13 cellular contexts compared by ENCODE assay signal in genomic region chr22:30399718-30400117, GRCh38.
"Had no signal": no experiment of that assay in that cellular context is flagged by ENCODE, and none has a peak within 500 bp of the region (broad histone marks: within the 10 kb centered on the region; RNA-seq: fewer than 3 reads in every experiment).

No MANE protein-coding gene starts in this region.

- H3K27ac Mint-ChIP-seq: activated CD8-positive, alpha-beta memory T cell treated with anti-CD3 and anti-CD28 coated beads, Interleukin-2, amount 10 ng/mL, durations not matched to agents 7 days and 5 days; nephron progenitor cell; stimulated activated naive B cell treated with anti-CD40 and anti-IgM and Interleukin-4, amounts not matched to agents 10 μg/mL and 1 μg/mL and 100 μg/mL, for 72 hours had no signal

- H3K4me3 Mint-ChIP-seq: activated CD8-positive, alpha-beta memory T cell treated with anti-CD3 and anti-CD28 coated beads, Interleukin-2, amount 10 ng/mL, durations not matched to agents 7 days and 5 days; activated naive CD8-positive, alpha-beta T cell treated with anti-CD3 and anti-CD28 coated beads for 36 hours; stimulated activated naive B cell treated with anti-CD40 and anti-IgM and Interleukin-4, amounts not matched to agents 10 μg/mL and 1 μg/mL and 100 μg/mL, for 72 hours; type B pancreatic cell had no signal

- H3K27ac ChIP-seq: colonic mucosa had no signal

- H3K36me3 Mint-ChIP-seq: activated CD8-positive, alpha-beta memory T cell treated with anti-CD3 and anti-CD28 coated beads, Interleukin-2, amount 10 ng/mL, durations not matched to agents 7 days and 5 days; type B pancreatic cell had no signal

- H3K4me3 ChIP-seq: colonic mucosa, mucosa of descending colon had no signal

- H3K36me3 ChIP-seq: colonic mucosa had no signal

- H3K9me3 Mint-ChIP-seq: activated naive CD8-positive, alpha-beta T cell treated with anti-CD3 and anti-CD28 coated beads for 36 hours; activated T-cell treated with anti-CD3 and anti-CD28 coated beads, Interleukin-2, amount 50 U/mL, for 4 hours; nephron progenitor cell; stimulated activated naive B cell treated with anti-CD40 and anti-IgM and Interleukin-4, amounts not matched to agents 10 μg/mL and 1 μg/mL and 100 μg/mL, for 72 hours; type B pancreatic cell had no signal

- H3K27me3 Mint-ChIP-seq: activated naive CD8-positive, alpha-beta T cell treated with anti-CD3 and anti-CD28 coated beads for 36 hours had no signal

- ATAC-seq: activated CD8-positive, alpha-beta memory T cell treated with anti-CD3 and anti-CD28 coated beads, Interleukin-2, amount 10 ng/mL, durations not matched to agents 7 days and 5 days; activated T-cell treated with anti-CD3 and anti-CD28 coated beads, Interleukin-2, amount 50 U/mL, for 4 hours; mucosa of descending colon; stimulated activated naive B cell treated with anti-CD40 and anti-IgM and Interleukin-4, amounts not matched to agents 10 μg/mL and 1 μg/mL and 100 μg/mL, for 72 hours had no signal

- H3K9me3 ChIP-seq: colonic mucosa, mucosa of descending colon had no signal

- DNase-seq: activated CD4-positive, alpha-beta T cell treated with anti-CD3 and anti-CD28 coated beads, Interleukin-2, amount 50 U/mL, for 1 hour; activated CD8-positive, alpha-beta memory T cell treated with anti-CD3 and anti-CD28 coated beads, Interleukin-2, amount 10 ng/mL, durations not matched to agents 7 days and 5 days; activated gamma-delta T cell; activated naive CD8-positive, alpha-beta T cell treated with anti-CD3 and anti-CD28 coated beads for 36 hours; activated T-cell treated with anti-CD3 and anti-CD28 coated beads, Interleukin-2, amount 50 U/mL, for 4 hours; aorta; colonic mucosa; effector CD4-positive, alpha-beta T cell; mucosa of descending colon; nephron progenitor cell; stimulated activated CD4-positive, alpha-beta T cell treated with anti-CD3 and anti-CD28 coated beads, Interleukin-2, amount 100 ng/mL, for 24 hours; stimulated activated naive B cell treated with anti-CD40 and anti-IgM and Interleukin-4, amounts not matched to agents 10 μg/mL and 1 μg/mL and 100 μg/mL, for 72 hours had no signal
